In the genomic region with DNA sequence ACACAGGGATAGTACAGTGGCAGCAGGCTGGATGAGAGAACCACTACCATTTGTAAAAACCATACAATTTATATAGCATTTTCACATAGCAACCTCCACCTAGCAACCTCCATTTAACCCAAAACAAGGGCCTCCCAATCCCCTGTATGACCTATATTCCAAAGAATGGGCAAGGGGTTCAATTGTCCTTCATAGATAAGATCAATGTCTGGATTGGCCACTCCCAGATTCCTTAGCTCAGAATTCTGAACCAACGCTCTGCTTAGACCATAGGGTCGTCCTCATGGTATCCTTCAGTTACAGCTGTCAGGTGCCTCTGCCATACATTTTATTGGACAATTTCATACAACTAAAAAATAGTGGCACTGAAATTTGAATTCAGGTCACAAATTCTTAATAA, we compare ENCODE assay signal across 23 cellular contexts.
A peak's percentile ranks its signal among the peaks of the same experiment; 100 is the strongest.
DNase-seq lines count a peak whose midpoint lies in the region; ATAC-seq, FAIRE-seq and TF ChIP-seq lines count a peak whose summit lies in the region.
"Had no signal": no experiment of that assay in that cellular context is flagged by ENCODE, and none has a peak within 500 bp of the region (broad histone marks: within the 10 kb centered on the region; RNA-seq: fewer than 3 reads in every experiment).

No MANE protein-coding gene starts in this region.

- no peak overlapping the region for H2AFZ ChIP-seq in astrocyte (ENCODE audit: low read depth, low read length)

- intact Hi-C loops in sigmoid colon (cut with DNase I): no loop called here
- intact Hi-C loops in activated T-helper 1 cell treated with anti-CD3 and anti-CD28 coated beads, Interleukin-12 subunit alpha, Interleukin-12 subunit beta, Interleukin-2, Interleukin-4 antibody, amounts not matched to agents 30 ng/mL and 10 ng/mL and 1 ng/mL, durations not matched to agents 14 hours and 24 hours and 36 hours (cut with micrococcal nuclease): no loop called here

- H3K79me1 ChIP-seq in mesendoderm (ENCODE audit: low read length): no peaks in the 10 kb centered on the region

- H4K8ac ChIP-seq in mesendoderm (ENCODE audit: low read depth, low read length): no peak overlapping the region

- no peak overlapping the region for H3K56ac ChIP-seq in mesendoderm (ENCODE audit: low read length)

- FAIRE-seq in astrocyte (lab: Jason Lieb, UNC): no peak
- FAIRE-seq: A549, D721Med, G401.6, GM12891, GM19239 had no signal

- no peak overlapping the region for H4K5ac ChIP-seq in mesendoderm (ENCODE audit: low read length)

- H3K18ac ChIP-seq in mesendoderm (ENCODE audit: low read length): no peak overlapping the region

- H3K79me2 ChIP-seq in astrocyte (ENCODE audit: insufficient read depth, low read length) (no peaks in the 10 kb centered on the region), mesendoderm (ENCODE audit: control insufficient read depth, insufficient read depth, low read length) (no peaks in the 10 kb centered on the region)

- no peaks in the 10 kb centered on the region for H3K27me3 Mint-ChIP-seq in HFFc6 (ENCODE audit: insufficient read depth)
- H3K27me3 Mint-ChIP-seq in astrocyte (ENCODE audit: low read depth, unreplicated experiment): no peaks in the 10 kb centered on the region
- H3K27me3 Mint-ChIP-seq in activated T-helper 1 cell treated with anti-CD3 and anti-CD28 coated beads, Interleukin-12 subunit alpha, Interleukin-12 subunit beta, Interleukin-2, Interleukin-4 antibody, amounts not matched to agents 30 ng/mL and 10 ng/mL and 1 ng/mL, durations not matched to agents 14 hours and 24 hours and 36 hours (ENCODE audit: insufficient read depth): no peaks in the 10 kb centered on the region
- H3K27me3 Mint-ChIP-seq: B cell; CD4-positive, alpha-beta T cell had no signal

- H3K9ac ChIP-seq in astrocyte (ENCODE audit: low read length): no peak overlapping the region
- no peak overlapping the region for H3K9ac ChIP-seq in mesendoderm (ENCODE audit: low read length)
- H3K9ac ChIP-seq: BLaER1 treated with 17β-estradiol and CSF1 and Interleukin-3, amounts not matched to agents 10 nM and 100 nM had no signal

- H2AK5ac ChIP-seq in mesendoderm (ENCODE audit: low read length): no peak overlapping the region

- no peaks in the 10 kb centered on the region for H4K20me1 ChIP-seq in astrocyte (ENCODE audit: insufficient read depth, low read length)
- H4K20me1 ChIP-seq: BLaER1 treated with 17β-estradiol and CSF1 and Interleukin-3, amounts not matched to agents 10 nM and 100 nM had no signal

- TF ChIP-seq CTCF in HFFc6 (IDR thresholded peaks at IDR 0.05) (0 out of 2 replicates have a peak, but pooled peaks have one; percentile 2), astrocyte (IDR thresholded peaks at IDR 0.05; ENCODE audit: insufficient read depth, low read depth, low read length) (no peak), neutrophil (IDR thresholded peaks at IDR 0.05) (no peak), sigmoid colon (IDR thresholded peaks at IDR 0.05) (no peak)

- H3K4me2 ChIP-seq in astrocyte (ENCODE audit: low read length) (no peak overlapping the region), mesendoderm (ENCODE audit: low read length) (no peak overlapping the region)
- H3K4me2 ChIP-seq: A549 had no signal

- no peak overlapping the region for H3K4ac ChIP-seq in mesendoderm (ENCODE audit: low read depth, low read length)

- no peak for ATAC-seq in GM19452 (IDR thresholded peaks at IDR 0.05; ENCODE audit: unreplicated experiment)
- ATAC-seq: A549; CD8-positive, alpha-beta T cell had no signal

- TF ChIP-seq POLR2A in sigmoid colon (IDR thresholded peaks at IDR 0.05): no peak

- TF ChIP-seq EP300 in sigmoid colon (IDR thresholded peaks at IDR 0.05): no peak

- no peak overlapping the region for H2BK120ac ChIP-seq in mesendoderm (ENCODE audit: low read depth, low read length)

- H3K36me3 Mint-ChIP-seq in HFFc6 (ENCODE audit: low read depth) (no peaks in the 10 kb centered on the region), astrocyte (ENCODE audit: low read depth, unreplicated experiment) (no peaks in the 10 kb centered on the region)
- no peaks in the 10 kb centered on the region for H3K36me3 Mint-ChIP-seq in activated T-helper 1 cell treated with anti-CD3 and anti-CD28 coated beads, Interleukin-12 subunit alpha, Interleukin-12 subunit beta, Interleukin-2, Interleukin-4 antibody, amounts not matched to agents 30 ng/mL and 10 ng/mL and 1 ng/mL, durations not matched to agents 14 hours and 24 hours and 36 hours (ENCODE audit: low read depth)
- H3K36me3 Mint-ChIP-seq: CD8-positive, alpha-beta T cell had no signal

- peaks cover 12% of the 10 kb centered on the region for H3K4me1 ChIP-seq in astrocyte (ENCODE audit: insufficient read depth, low read length)
- peaks cover 2% of the 10 kb centered on the region for H3K4me1 ChIP-seq in mesendoderm (ENCODE audit: control insufficient read depth, low read depth, low read length)
- H3K4me1 ChIP-seq in neutrophil (ENCODE audit: control insufficient read depth in 1 of 2, insufficient read depth in 1 of 2, low read depth in 1 of 2, low read length in 1 of 2): peaks cover 54 to 55% of the 10 kb centered on the region in 2 experiments
- peaks cover 0 to 21% (median 3%) of the 10 kb centered on the region in 4 donors for H3K4me1 ChIP-seq in sigmoid colon
- H3K4me1 ChIP-seq: A549 had no signal

- no peak overlapping the region for H2BK15ac ChIP-seq in mesendoderm (replicated peaks; ENCODE audit: low read depth)

- H3K23ac ChIP-seq in mesendoderm (ENCODE audit: low read length): no peak overlapping the region

- H2BK5ac ChIP-seq in mesendoderm (ENCODE audit: low read length): no peak overlapping the region

- H3K9me3 Mint-ChIP-seq in HFFc6 (no peaks in the 10 kb centered on the region), astrocyte (ENCODE audit: unreplicated experiment) (no peaks in the 10 kb centered on the region)
- H3K9me3 Mint-ChIP-seq in activated T-helper 1 cell treated with anti-CD3 and anti-CD28 coated beads, Interleukin-12 subunit alpha, Interleukin-12 subunit beta, Interleukin-2, Interleukin-4 antibody, amounts not matched to agents 30 ng/mL and 10 ng/mL and 1 ng/mL, durations not matched to agents 14 hours and 24 hours and 36 hours: no peaks in the 10 kb centered on the region
- H3K9me3 Mint-ChIP-seq: CD4-positive, alpha-beta T cell; CD8-positive, alpha-beta T cell had no signal

- no peaks in the 10 kb centered on the region for H3K9me3 ChIP-seq in astrocyte (ENCODE audit: insufficient read depth, low read depth, low read length)
- H3K9me3 ChIP-seq in neutrophil: no peaks in the 10 kb centered on the region
- no peaks in the 10 kb centered on the region for H3K9me3 ChIP-seq in sigmoid colon
- H3K9me3 ChIP-seq: A549; BLaER1 treated with 17β-estradiol and CSF1 and Interleukin-3, amounts not matched to agents 10 nM and 100 nM; Caco-2 had no signal

- no peak for DNase-seq in HFFc6
- no peak for DNase-seq in astrocyte (ENCODE audit: low read depth)
- peak; percentile 67 for DNase-seq in mesendoderm
- no peak for DNase-seq in HuH-7.5 (ENCODE audit: low spot score)
- DNase-seq in sigmoid colon: no peak
- no peak for DNase-seq in activated T-helper 1 cell treated with anti-CD3 and anti-CD28 coated beads, Interleukin-12 subunit alpha, Interleukin-12 subunit beta, Interleukin-2, Interleukin-4 antibody, amounts not matched to agents 30 ng/mL and 10 ng/mL and 1 ng/mL, durations not matched to agents 14 hours and 24 hours and 36 hours (ENCODE audit: low spot score)
- DNase-seq: Caco-2; Calu3; CD4-positive, alpha-beta T cell; CD8-positive, alpha-beta T cell; DMS79 treated with DMSO at 0.1 percent for 48 hours; GF-D8 had no signal

- no peak overlapping the region for H3K4me3 Mint-ChIP-seq in HFFc6
- H3K4me3 Mint-ChIP-seq in astrocyte (ENCODE audit: unreplicated experiment): no peak overlapping the region
- H3K4me3 Mint-ChIP-seq in activated T-helper 1 cell treated with anti-CD3 and anti-CD28 coated beads, Interleukin-12 subunit alpha, Interleukin-12 subunit beta, Interleukin-2, Interleukin-4 antibody, amounts not matched to agents 30 ng/mL and 10 ng/mL and 1 ng/mL, durations not matched to agents 14 hours and 24 hours and 36 hours: no peak overlapping the region
- H3K4me3 Mint-ChIP-seq: B cell; CD4-positive, alpha-beta T cell; CD8-positive, alpha-beta T cell had no signal

- no peak overlapping the region for H3K27ac ChIP-seq in astrocyte (ENCODE audit: low read depth, low read length)
- H3K27ac ChIP-seq in mesendoderm (ENCODE audit: low read depth, low read length): no peak overlapping the region
- H3K27ac ChIP-seq in neutrophil: peak overlapping the region; percentile 87
- H3K27ac ChIP-seq in sigmoid colon: no peak overlapping the region
- H3K27ac ChIP-seq: 22Rv1; A549; BLaER1 treated with 17β-estradiol and CSF1 and Interleukin-3, amounts not matched to agents 10 nM and 100 nM; C4-2B had no signal

- H3K4me1 Mint-ChIP-seq in HFFc6 (ENCODE audit: low read depth) (peaks cover 19% of the 10 kb centered on the region), astrocyte (ENCODE audit: low read depth, unreplicated experiment) (peaks cover 11% of the 10 kb centered on the region)
- H3K4me1 Mint-ChIP-seq in activated T-helper 1 cell treated with anti-CD3 and anti-CD28 coated beads, Interleukin-12 subunit alpha, Interleukin-12 subunit beta, Interleukin-2, Interleukin-4 antibody, amounts not matched to agents 30 ng/mL and 10 ng/mL and 1 ng/mL, durations not matched to agents 14 hours and 24 hours and 36 hours (ENCODE audit: low read depth): no peaks in the 10 kb centered on the region
- H3K4me1 Mint-ChIP-seq: B cell had no signal

- H3K36me3 ChIP-seq in astrocyte (ENCODE audit: insufficient read depth, low read length) (no peaks in the 10 kb centered on the region), mesendoderm (ENCODE audit: control insufficient read depth, insufficient read depth, low read length) (no peaks in the 10 kb centered on the region), neutrophil (no peaks in the 10 kb centered on the region), sigmoid colon (no peaks in the 10 kb centered on the region)
- H3K36me3 ChIP-seq: BLaER1 treated with 17β-estradiol and CSF1 and Interleukin-3, amounts not matched to agents 10 nM and 100 nM had no signal

- H3K4me3 ChIP-seq in astrocyte (ENCODE audit: insufficient read depth, low read depth, low read length) (no peak overlapping the region), mesendoderm (ENCODE audit: low read length) (no peak overlapping the region), neutrophil (ENCODE audit: low read depth in 1 of 2, low read length in 1 of 2) (no peak overlapping the region), sigmoid colon (no peak overlapping the region)
- H3K4me3 ChIP-seq: A549; BLaER1 treated with 17β-estradiol and CSF1 and Interleukin-3, amounts not matched to agents 10 nM and 100 nM had no signal

- WGBS in mesendoderm (ENCODE audit: extremely low coverage, insufficient coverage, low lambda C conversion rate): no CpG with 5 or more reads among the region's 2 CpGs
- WGBS in sigmoid colon, 2 donors: 92 to 97% methylated on average over 2 of the region's 2 CpGs

- H3K27ac Mint-ChIP-seq in HFFc6 (no peak overlapping the region), astrocyte (ENCODE audit: unreplicated experiment) (peak overlapping the region; percentile 77)
- H3K27ac Mint-ChIP-seq in activated T-helper 1 cell treated with anti-CD3 and anti-CD28 coated beads, Interleukin-12 subunit alpha, Interleukin-12 subunit beta, Interleukin-2, Interleukin-4 antibody, amounts not matched to agents 30 ng/mL and 10 ng/mL and 1 ng/mL, durations not matched to agents 14 hours and 24 hours and 36 hours: no peak overlapping the region
- H3K27ac Mint-ChIP-seq: B cell; CD4-positive, alpha-beta T cell; CD8-positive, alpha-beta T cell had no signal

- H3K27me3 ChIP-seq in astrocyte (ENCODE audit: insufficient read depth, low read length) (no peaks in the 10 kb centered on the region), mesendoderm (ENCODE audit: insufficient read depth, low read length, poor library complexity) (no peaks in the 10 kb centered on the region), neutrophil (no peaks in the 10 kb centered on the region), sigmoid colon (no peaks in the 10 kb centered on the region)
- H3K27me3 ChIP-seq: BLaER1 treated with 17β-estradiol and CSF1 and Interleukin-3, amounts not matched to agents 10 nM and 100 nM had no signal
